Comparison of ENCODE assay signal across 8 cellular contexts in the genomic region with DNA sequence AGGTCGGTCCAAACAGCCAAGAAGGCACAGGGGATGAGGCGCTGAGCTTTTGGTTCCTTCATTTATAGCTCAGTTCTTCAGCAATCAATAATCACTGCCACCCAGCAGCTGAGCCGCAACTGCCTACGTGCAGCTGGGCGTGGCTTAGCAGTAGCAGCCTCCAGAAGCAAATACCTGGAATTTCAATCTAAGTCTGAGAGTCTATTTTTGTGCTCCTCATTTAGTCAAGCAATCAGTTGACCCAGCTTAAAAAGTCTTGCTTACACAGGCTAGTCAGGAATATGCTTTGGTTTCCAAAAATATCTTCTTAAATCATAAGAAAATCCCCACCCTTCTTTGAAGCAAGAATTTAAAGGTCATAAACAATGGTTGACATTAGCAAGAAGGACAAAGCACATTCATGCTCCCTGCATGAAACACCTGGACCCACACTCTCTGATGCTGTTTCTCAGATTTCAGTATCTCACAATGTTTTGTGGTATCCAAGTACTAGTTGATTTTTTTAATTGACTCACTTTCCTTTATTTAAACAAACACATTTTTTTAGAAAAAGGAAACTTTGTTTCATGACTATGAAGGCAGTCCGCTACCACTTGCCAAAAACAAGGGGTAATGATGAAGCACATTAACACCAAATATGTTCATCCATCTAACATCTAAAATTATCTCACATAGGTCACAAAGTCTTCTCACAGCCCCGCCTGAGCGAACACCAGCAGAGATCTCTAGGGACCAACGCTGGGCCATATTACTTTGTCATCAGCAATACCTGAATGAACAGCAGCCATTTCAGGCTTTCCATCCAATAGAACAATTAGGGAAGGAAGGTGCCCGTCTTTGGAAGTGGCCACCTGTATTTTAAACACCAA.
DNase-seq lines count a peak whose midpoint lies in the region; ATAC-seq and TF ChIP-seq lines count a peak whose summit lies in the region.

No MANE protein-coding gene starts in this region.

- peak overlapping the region in 11 of 12 donors; percentile 50 to 78 (median 70) for H3K27ac ChIP-seq in heart left ventricle
- no peak overlapping the region for H3K27ac ChIP-seq in RWPE1
- no peak overlapping the region for H3K27ac ChIP-seq in effector memory CD4-positive, alpha-beta T cell (ENCODE audit: insufficient read depth, low read length, poor library complexity, severe bottlenecking)

- peak; percentile 65 for DNase-seq in Right ventricle myocardium inferior (ENCODE audit: missing footprints)
- DNase-seq in cardiac septum (ENCODE audit: low spot score), result no peak
- DNase-seq in M059J (ENCODE audit: low read depth), result peak; percentile 19
- peak in 2 of 5 donors; percentile 45 to 57 for DNase-seq in heart left ventricle
- DNase-seq in type B pancreatic cell (ENCODE audit: extremely low spot score, unreplicated experiment), result no peak
- no peak for DNase-seq in RWPE1 (ENCODE audit: low spot score)
- DNase-seq in NCI-H526 (lab: John Stamatoyannopoulos, UW), result no peak
- no peak for DNase-seq in effector memory CD4-positive, alpha-beta T cell

- POLR2A ChIA-PET in RWPE1 (lab: Yijun Ruan, JAX; ENCODE audit: low non-redundant PET), result no interaction called here

- peaks cover 0 to 36% (median 30%) of the 10 kb centered on the region in 9 donors for H3K36me3 ChIP-seq in heart left ventricle
- H3K36me3 ChIP-seq in effector memory CD4-positive, alpha-beta T cell (ENCODE audit: control insufficient read depth, insufficient read depth, low read length), result peaks cover 29% of the 10 kb centered on the region

- ATAC-seq in Right ventricle myocardium inferior (no peak), heart left ventricle (peak; percentile 17 to 53 (median 48))

- H3K4me3 ChIP-seq in heart left ventricle, result no peak overlapping the region
- no peak overlapping the region for H3K4me3 ChIP-seq in effector memory CD4-positive, alpha-beta T cell (ENCODE audit: insufficient read depth, low read depth, low read length, poor library complexity, severe bottlenecking)

- H3K4me1 Mint-ChIP-seq in type B pancreatic cell (ENCODE audit: unreplicated experiment), result peaks cover 36% of the 10 kb centered on the region

- peak overlapping the region; percentile 59 for H3K27ac Mint-ChIP-seq in type B pancreatic cell

- H3K9me3 ChIP-seq in heart left ventricle, result no peaks in the 10 kb centered on the region
- no peaks in the 10 kb centered on the region for H3K9me3 ChIP-seq in effector memory CD4-positive, alpha-beta T cell (ENCODE audit: control insufficient read depth, low read length)

- no peaks in the 10 kb centered on the region for H3K27me3 Mint-ChIP-seq in type B pancreatic cell

- H3K36me3 Mint-ChIP-seq in type B pancreatic cell, result no peaks in the 10 kb centered on the region

- no peak overlapping the region for H3K4me3 Mint-ChIP-seq in type B pancreatic cell

- H3K27me3 ChIP-seq in heart left ventricle, result no peaks in the 10 kb centered on the region
- no peaks in the 10 kb centered on the region for H3K27me3 ChIP-seq in effector memory CD4-positive, alpha-beta T cell (replicated peaks; ENCODE audit: control insufficient read depth, insufficient read depth, low read length, poor library complexity, severe bottlenecking)

- WGBS in heart left ventricle, 4 donors, result 44 to 57% (median 48%) methylated on average over 10 of the region's 10 CpGs

- intact Hi-C loops in Right ventricle myocardium inferior (cut with DNase I), result loop anchor here (5.0 kb wide), 1 partner anchor 96 kb away; no protein-coding TSS in a partner anchor
- intact Hi-C loops in cardiac septum (cut with DNase I), result loop anchor here (1.0 to 5.0 kb wide), 3 partner anchors 84 to 175 kb away; no protein-coding TSS in a partner anchor
- intact Hi-C loops in heart left ventricle (cut with DNase I), result loop anchor here in 5 of 10 donors (5.0 to 10.0 kb wide), 5 partner anchors 84 to 144 kb away; partner anchors contain the start of gene RFTN1 (in 5 of the 5)

- no peak for TF ChIP-seq POLR2A in heart left ventricle (IDR thresholded peaks at IDR 0.05)

- peaks cover 27 to 91% (median 67%) of the 10 kb centered on the region in 12 donors for H3K4me1 ChIP-seq in heart left ventricle
- H3K4me1 ChIP-seq in effector memory CD4-positive, alpha-beta T cell (ENCODE audit: control insufficient read depth, insufficient read depth, low read length, poor library complexity, severe bottlenecking), result peaks cover 5% of the 10 kb centered on the region

- H3K9me3 Mint-ChIP-seq in type B pancreatic cell, result no peaks in the 10 kb centered on the region

- TF ChIP-seq CTCF in heart left ventricle (IDR thresholded peaks at IDR 0.05), result no peak
- TF ChIP-seq CTCF in type B pancreatic cell (conservative IDR thresholded peaks at IDR 0.05), result no peak
- no peak for TF ChIP-seq CTCF in RWPE1 (conservative IDR thresholded peaks at IDR 0.05; ENCODE audit: low read depth)

- CTCF ChIA-PET in RWPE1 (lab: Yijun Ruan, JAX), result no interaction called here

Comparison
In these comparisons a context has a peak if more than half of its experiments do, and no peak if none do; other contexts are left out.
1. DNase-seq: peak in Right ventricle myocardium inferior (single experiment) and M059J (single experiment); none in cardiac septum (single experiment), type B pancreatic cell (single experiment), RWPE1 (single experiment), NCI-H526 (0 of 2) and effector memory CD4-positive, alpha-beta T cell (0 of 3).
2. H3K27ac ChIP-seq: peak in heart left ventricle (11 of 12); none in RWPE1 (single experiment) and effector memory CD4-positive, alpha-beta T cell (single experiment).